Comparison of ENCODE assay signal across 1 cellular context in the genomic region with DNA sequence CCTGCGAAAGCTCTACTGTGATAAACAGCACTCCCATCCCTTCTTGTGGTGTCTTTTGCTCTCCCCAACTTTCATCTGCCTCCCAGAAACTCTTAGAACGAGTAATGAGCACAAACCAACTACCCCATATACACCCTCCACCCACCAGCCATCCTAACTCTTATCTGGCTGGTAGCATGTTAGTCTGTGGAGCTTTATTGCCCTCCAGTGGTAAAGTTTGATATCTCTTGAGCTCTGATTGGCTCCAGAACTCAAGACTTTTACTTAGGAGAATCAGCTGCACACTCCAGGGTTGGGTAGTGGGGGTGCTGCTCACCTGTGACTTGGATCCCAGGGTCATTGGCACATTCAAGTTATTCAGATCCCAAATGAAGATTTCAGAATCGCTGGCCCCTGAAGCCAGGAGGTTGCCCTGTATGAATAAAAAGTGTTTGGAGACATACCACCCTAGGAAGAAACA.
TF ChIP-seq lines count a peak whose summit lies in the region.

No MANE protein-coding gene starts in this region.

TF ChIP-seq in H1, 55 proteins besides CTCF, POLR2A, EP300 and RAD21:
- 0 out of 2 replicates have a peak, but pooled peaks have one; percentile 25 for TF ChIP-seq SP1 (IDR thresholded peaks at IDR 0.05; ENCODE audit: low read depth, low read length)
- TF ChIP-seq, protein P1, sequence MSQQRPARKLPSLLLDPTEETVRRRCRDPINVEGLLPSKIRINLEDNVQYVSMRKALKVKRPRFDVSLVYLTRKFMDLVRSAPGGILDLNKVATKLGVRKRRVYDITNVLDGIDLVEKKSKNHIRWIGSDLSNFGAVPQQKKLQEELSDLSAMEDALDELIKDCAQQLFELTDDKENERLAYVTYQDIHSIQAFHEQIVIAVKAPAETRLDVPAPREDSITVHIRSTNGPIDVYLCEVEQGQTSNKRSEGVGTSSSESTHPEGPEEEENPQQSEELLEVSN (IDR thresholded peaks at IDR 0.05), result no peak
